Comparison of ENCODE assay signal across 8 cellular contexts in genomic region chr3:173371848-173372487, GRCh38. TPM values are rescaled to one million over a fixed set of nuclear protein-coding genes. Genes with fewer than 3 reads are reported as not detected.
DNase-seq lines count a peak whose midpoint lies in the region; TF ChIP-seq lines count a peak whose summit lies in the region.

No MANE protein-coding gene starts in this region.

- peak; percentile 31 for TF ChIP-seq CTCF in GM12865 (IDR thresholded peaks at IDR 0.05; ENCODE audit: insufficient read depth, low read depth, low read length, missing control alignments)
- TF ChIP-seq CTCF in endodermal cell (conservative IDR thresholded peaks at IDR 0.05) = peak; percentile 84
- TF ChIP-seq CTCF in neural cell (IDR thresholded peaks at IDR 0.05; ENCODE audit: poor library complexity, severe bottlenecking) = peak; percentile 73

- no peaks in the 10 kb centered on the region for H3K9me2 ChIP-seq in neural cell (ENCODE audit: insufficient read depth, low read length)

- H3K4me1 Mint-ChIP-seq in endodermal cell = no peaks in the 10 kb centered on the region

- no peaks in the 10 kb centered on the region for H3K27me3 ChIP-seq in endodermal cell (ENCODE audit: control insufficient read depth, insufficient read depth, low read length, poor library complexity, severe bottlenecking)
- H3K27me3 ChIP-seq in neural cell (ENCODE audit: insufficient read depth, low read depth, low read length) = no peaks in the 10 kb centered on the region

- H3K4me1 ChIP-seq in endodermal cell (ENCODE audit: control insufficient read depth, insufficient read depth, low read length) = peaks cover 3% of the 10 kb centered on the region

- no peak overlapping the region for H3K4me2 ChIP-seq in neural cell (ENCODE audit: low read length)

- no peak for TF ChIP-seq EP300 in neural cell (conservative IDR thresholded peaks at IDR 0.05; ENCODE audit: poor library complexity, severe bottlenecking)

- no peak overlapping the region for H3K4me3 Mint-ChIP-seq in endodermal cell

- no peaks in the 10 kb centered on the region for H3F3A ChIP-seq in neural cell (ENCODE audit: insufficient read depth, low read length, poor library complexity, severe bottlenecking)

- H3K36me3 ChIP-seq in endodermal cell (ENCODE audit: control insufficient read depth, insufficient read depth, low read length) (no peaks in the 10 kb centered on the region), neural cell (ENCODE audit: insufficient read depth, low read length) (no peaks in the 10 kb centered on the region)

- H3K9me3 ChIP-seq in endodermal cell (ENCODE audit: control insufficient read depth, low read length) = no peaks in the 10 kb centered on the region
- H3K9me3 ChIP-seq in neural cell (ENCODE audit: low read length) = no peaks in the 10 kb centered on the region

- H3K27ac Mint-ChIP-seq in endodermal cell = no peak overlapping the region

- H3K9ac ChIP-seq in endodermal cell (ENCODE audit: extremely low read depth, low read length, poor library complexity, severe bottlenecking) (no peak overlapping the region), neural cell (ENCODE audit: low read length) (no peak overlapping the region)

- 40 to 69% methylated on average over 1 to 3 of the region's 3 CpGs for WGBS in endodermal cell (ENCODE audit: insufficient coverage in 1 of 2, insufficient read length in 1 of 2), 2 experiments

- no peaks in the 10 kb centered on the region for H4K20me1 ChIP-seq in neural cell (ENCODE audit: insufficient read depth)

- TF ChIP-seq RAD21 in neural cell (conservative IDR thresholded peaks at IDR 0.05) = peak; percentile 69

- H3K9me3 Mint-ChIP-seq in endodermal cell = peaks cover 2% of the 10 kb centered on the region

- H3K36me3 Mint-ChIP-seq in endodermal cell (ENCODE audit: low read depth) = no peaks in the 10 kb centered on the region

- no peak overlapping the region for H3K4me3 ChIP-seq in GM12865 (ENCODE audit: low read depth, low read length)
- H3K4me3 ChIP-seq in endodermal cell (ENCODE audit: low read length) = no peak overlapping the region
- H3K4me3 ChIP-seq in neural cell (ENCODE audit: low read length) = no peak overlapping the region

- DNase-seq in A172 (ENCODE audit: low spot score) = peak; percentile 25
- no peak for DNase-seq in GM12865 (ENCODE audit: low read depth)
- peak; percentile 33 for DNase-seq in NCI-H774 (lab: John Stamatoyannopoulos, UW)
- peak; percentile 71 for DNase-seq in endodermal cell
- no peak for DNase-seq in UCSD-AML1 (lab: John Stamatoyannopoulos, UW; ENCODE audit: unreplicated experiment)
- no peak for DNase-seq in activated CD4-positive, alpha-beta T cell treated with anti-CD3 and anti-CD28 coated beads for 1 hour
- DNase-seq in amniotic stem cell (lab: John Stamatoyannopoulos, UW) = no peak

- no peaks in the 10 kb centered on the region for H3K79me2 ChIP-seq in neural cell (replicated peaks; ENCODE audit: insufficient read depth, low read length)

- H3K27ac ChIP-seq in endodermal cell (ENCODE audit: low read depth, low read length) = no peak overlapping the region
- no peak overlapping the region for H3K27ac ChIP-seq in neural cell (ENCODE audit: low read length)

- H3K27me3 Mint-ChIP-seq in endodermal cell (ENCODE audit: insufficient read depth) = no peaks in the 10 kb centered on the region

- H2AFZ ChIP-seq in neural cell (ENCODE audit: low read depth, low read length) = no peak overlapping the region

TF ChIP-seq in neural cell, 6 proteins besides CTCF, POLR2A, EP300 and RAD21:
- TF ChIP-seq SMC3 (conservative IDR thresholded peaks at IDR 0.05; ENCODE audit: poor library complexity) = peak; percentile 74
- no peak for TF ChIP-seq MXI1 (conservative IDR thresholded peaks at IDR 0.05; ENCODE audit: poor library complexity, severe bottlenecking)

RNA-seq across cellular contexts. Expression of gene NLGN1, which starts 25.6 kb away (rescaled TPM):
- 0.50 and 0.72 TPM in 2 replicates for total RNA-seq in A172 (2014; rRNA removed; shearing (Covaris generic))
- total RNA-seq in endodermal cell = 10 to 100 TPM in 1 of 2 donors, 1 to 10 TPM in 1; 3.4 to 14.3 TPM
- polyA plus RNA-seq in endodermal cell (2013, experiment 1 of 2) = 12.2 TPM
- polyA plus RNA-seq in endodermal cell (2013, experiment 2 of 2) = 11.1 TPM
- 2.7 and 7.1 TPM in 2 replicates for polyA plus RNA-seq in neural cell
- 34.6 and 45.1 TPM in 2 replicates for polyA minus RNA-seq in neural cell

Comparison
In these comparisons a context has a peak if more than half of its experiments do, and no peak if none do; other contexts are left out.
1. DNase-seq: peak in A172 (single experiment), NCI-H774 (single experiment) and endodermal cell (single experiment); none in GM12865 (single experiment), UCSD-AML1 (single experiment), activated CD4-positive, alpha-beta T cell treated with anti-CD3 and anti-CD28 coated beads for 1 hour (single experiment) and amniotic stem cell (single experiment).
2. CTCF ChIP-seq: peak in every context shown above with its lines; median percentile 84 in endodermal cell; 73 in neural cell; 31 in GM12865.